In genomic region chr16:72050769-72051464, GRCh38 we compare ENCODE assay signal across 1 cellular context.
TF ChIP-seq lines count a peak whose summit lies in the region.

No MANE protein-coding gene starts in this region.

TF ChIP-seq in HepG2, 621 proteins besides CTCF, POLR2A, EP300 and RAD21:
- TF ChIP-seq PRDM4 (CRISPR knock-in tag; IDR thresholded peaks at IDR 0.05; ENCODE audit: borderline replicate concordance) (no peak), CEBPG (CRISPR knock-in tag; IDR thresholded peaks at IDR 0.05) (peak; percentile 54), HNF1B (CRISPR knock-in tag; IDR thresholded peaks at IDR 0.05) (no peak), NCOR1 (IDR thresholded peaks at IDR 0.05; ENCODE audit: borderline replicate concordance, low read length) (no peak), ZNF615 (CRISPR knock-in tag; IDR thresholded peaks at IDR 0.05; ENCODE audit: borderline replicate concordance) (no peak), ZNF790 (CRISPR knock-in tag; IDR thresholded peaks at IDR 0.05; ENCODE audit: borderline replicate concordance) (no peak), NFE2L1 (CRISPR knock-in tag; IDR thresholded peaks at IDR 0.05; ENCODE audit: borderline replicate concordance) (no peak), MED13 (CRISPR knock-in tag; IDR thresholded peaks at IDR 0.05) (no peak), CEBPB (IDR thresholded peaks at IDR 0.05; ENCODE audit: borderline replicate concordance, low read depth, low read length) (peak; percentile 77), ZNF841 (CRISPR knock-in tag; IDR thresholded peaks at IDR 0.05; ENCODE audit: borderline replicate concordance) (no peak), ZNF577 (CRISPR knock-in tag; IDR thresholded peaks at IDR 0.05; ENCODE audit: borderline replicate concordance, low read depth) (no peak)
